In the genomic region with DNA sequence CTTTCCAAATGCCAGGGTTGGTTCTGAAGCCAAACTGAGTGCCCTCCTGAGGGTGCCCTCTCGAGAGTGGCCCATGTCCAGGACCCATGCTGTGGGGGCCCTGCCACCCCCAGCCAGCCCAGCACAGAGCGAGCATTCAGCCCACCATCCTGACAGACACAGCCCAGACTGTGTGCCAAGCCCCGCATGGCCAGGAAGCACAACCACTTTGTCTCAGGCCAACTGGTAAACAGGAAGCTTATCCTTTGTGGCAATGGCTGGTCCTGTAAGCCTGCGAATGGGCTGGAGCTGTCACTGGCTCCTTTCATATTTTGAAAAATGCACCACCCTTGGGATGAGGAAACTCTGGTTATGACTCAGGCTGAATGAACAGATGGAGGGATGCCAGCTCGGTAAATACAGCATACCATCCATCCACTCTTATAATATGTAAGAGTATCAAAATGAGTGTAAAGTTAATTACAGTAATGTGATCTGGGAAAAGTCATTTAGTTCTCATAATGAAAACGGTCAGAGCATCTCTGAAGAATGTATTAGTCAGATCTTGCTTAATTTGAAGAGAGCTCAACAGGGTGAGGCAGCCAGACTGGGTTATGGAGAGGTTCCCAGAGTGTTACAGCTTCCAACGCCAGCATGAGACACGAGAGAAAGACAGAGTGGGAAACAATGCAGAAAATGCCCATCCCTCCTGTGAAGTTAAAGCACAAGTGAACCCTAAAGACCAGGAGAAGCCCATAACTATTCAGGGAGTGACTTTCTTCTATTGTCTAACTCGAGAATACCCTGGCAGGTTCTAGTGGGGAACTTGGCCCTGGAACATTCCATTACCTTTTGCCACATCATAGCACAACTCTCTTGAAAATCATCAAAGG, we compare ENCODE assay signal across 8 cellular contexts.
DNase-seq lines count a peak whose midpoint lies in the region; ATAC-seq and TF ChIP-seq lines count a peak whose summit lies in the region.

No MANE protein-coding gene starts in this region.

- H3K4me3 ChIP-seq in MM.1S (ENCODE audit: low read length), result peak overlapping the region; percentile 24
- peak overlapping the region; percentile 27 for H3K4me3 ChIP-seq in choroid plexus epithelial cell (ENCODE audit: low read depth, low read length)

- H3K4me2 ChIP-seq in MM.1S (ENCODE audit: low read depth, low read length), result peak overlapping the region; percentile 92

- no peaks in the 10 kb centered on the region for H3K27me3 ChIP-seq in MM.1S (replicated peaks; ENCODE audit: insufficient read depth, low read length)

- H3K9ac ChIP-seq in MM.1S (ENCODE audit: low read length), result peak overlapping the region; percentile 26; the same call in 1 of the 2 replicates

- H2AFZ ChIP-seq in MM.1S (ENCODE audit: low read length), result no peak overlapping the region

- peaks cover 58% of the 10 kb centered on the region for H3F3A ChIP-seq in MM.1S (ENCODE audit: insufficient read depth, low read length)

- H3K36me3 ChIP-seq in MM.1S (replicated peaks; ENCODE audit: insufficient read depth, low read length), result no peaks in the 10 kb centered on the region; the same call in 1 of the 2 replicates

- no peaks in the 10 kb centered on the region for H3K9me3 ChIP-seq in MM.1S (replicated peaks; ENCODE audit: insufficient read depth, low read length)

- H3K4me1 ChIP-seq in MM.1S (ENCODE audit: low read length), result peaks cover 69% of the 10 kb centered on the region

- no peaks in the 10 kb centered on the region for H3K9me2 ChIP-seq in MM.1S (replicated peaks; ENCODE audit: insufficient read depth, low read length)

- TF ChIP-seq CTCF in MM.1S (IDR thresholded peaks at IDR 0.05; ENCODE audit: low read length), result no peak
- no peak for TF ChIP-seq CTCF in choroid plexus epithelial cell (conservative IDR thresholded peaks at IDR 0.05; ENCODE audit: low read depth, low read length)

- peak overlapping the region; percentile 82 for H3K27ac ChIP-seq in MM.1S (ENCODE audit: low read length)

- ATAC-seq in GM21825 (IDR thresholded peaks at IDR 0.05; ENCODE audit: unreplicated experiment), result peak; percentile 1
- peak; percentile 36 for ATAC-seq in left lobe of liver
- ATAC-seq in GM18858 (IDR thresholded peaks at IDR 0.05; ENCODE audit: unreplicated experiment), result no peak

- H3K79me2 ChIP-seq in MM.1S (ENCODE audit: low read length), result peaks cover 55% of the 10 kb centered on the region

- H4K20me1 ChIP-seq in MM.1S (ENCODE audit: insufficient read depth, low read length), result peaks cover 6% of the 10 kb centered on the region; the same call in 1 of the 2 replicates

- DNase-seq in DMS153 treated with DMSO at 0.1 percent for 48 hours (lab: John Stamatoyannopoulos, UW; ENCODE audit: unreplicated experiment) (peak; percentile 95), MM.1S (peak; percentile 9), T1000 (lab: John Stamatoyannopoulos, UW) (peak; percentile 83), choroid plexus epithelial cell (ENCODE audit: low read depth) (peak; percentile 98), left lobe of liver (ENCODE audit: low spot score) (no peak)
- DNase-seq in stimulated activated CD8-positive, alpha-beta memory T cell treated with anti-CD3 and anti-CD28 coated beads, Interleukin-15, amount 100 ng/mL, for 48 hours (ENCODE audit: low read depth in 2 of 2), result peak; percentile 32 to 44
